In genomic region chr2:120949027-120949956, GRCh38 we compare ENCODE assay signal across 1 cellular context.
TF ChIP-seq lines count a peak whose summit lies in the region.

No MANE protein-coding gene starts in this region.

TF ChIP-seq in K562, 482 proteins besides CTCF, POLR2A, EP300 and RAD21 (continued from another document):
- TF ChIP-seq ZBTB34 (CRISPR knock-in tag; IDR thresholded peaks at IDR 0.05) (no peak), ZFP30 (CRISPR knock-in tag; IDR thresholded peaks at IDR 0.05; ENCODE audit: borderline replicate concordance) (no peak)
